10 cellular contexts compared by ENCODE assay signal in genomic region chr11:69811431-69811830, GRCh38. TPM values are rescaled to one million over a fixed set of nuclear protein-coding genes. Genes with fewer than 3 reads are reported as not detected.
"Had no signal": no experiment of that assay in that cellular context is flagged by ENCODE, and none has a peak within 500 bp of the region (broad histone marks: within the 10 kb centered on the region; RNA-seq: fewer than 3 reads in every experiment).

No MANE protein-coding gene starts in this region.

- H3K27ac Mint-ChIP-seq: HFFc6 had no signal

- H3K9ac ChIP-seq: GM23248 had no signal

- DNase-seq: GM23248, GOT3, H7, HFFc6, IMR-90 had no signal

- ATAC-seq: HCT116 had no signal

- H3K27ac ChIP-seq: GM23248 had no signal

- H3K4me3 ChIP-seq: GM23248, HAP-1 had no signal

- H2AFZ ChIP-seq: GM23248 had no signal

- H3K4me1 ChIP-seq: HAP-1 had no signal

- H3K4me3 Mint-ChIP-seq: HFFc6 had no signal

- FAIRE-seq: HTR-8/SVneo had no signal

- H3K36me3 ChIP-seq: HAP-1 had no signal

- H3K9me3 Mint-ChIP-seq: HFFc6 had no signal

- H3K9me3 ChIP-seq: HAP-1 had no signal

RNA-seq across cellular contexts. Expression of gene FGF3, which starts 7.8 kb away (rescaled TPM):
- total RNA-seq: GM23248, H4, H7, HFFc6, IMR-90 had no signal
- polyA plus RNA-seq: GM23248, IMR-90 had no signal

RNA-seq across cellular contexts. Expression of gene FGF4, which starts 36.3 kb away (rescaled TPM):
- total RNA-seq: GM23248, HFFc6, HT-29, IMR-90 had no signal
- polyA plus RNA-seq: GM23248, IMR-90 had no signal
